12 cellular contexts compared by ENCODE assay signal in genomic region chr6:16355699-16356481, GRCh38.
A peak's percentile ranks its signal among the peaks of the same experiment; 100 is the strongest.
DNase-seq lines count a peak whose midpoint lies in the region; ATAC-seq and TF ChIP-seq lines count a peak whose summit lies in the region.
"Had no signal": no experiment of that assay in that cellular context is flagged by ENCODE, and none has a peak within 500 bp of the region (broad histone marks: within the 10 kb centered on the region; RNA-seq: fewer than 3 reads in every experiment).

No MANE protein-coding gene starts in this region.

- no peak for TF ChIP-seq CTCF in fibroblast of villous mesenchyme (IDR thresholded peaks at IDR 0.05; ENCODE audit: insufficient read depth, low read depth, low read length)

- POLR2A ChIA-PET in activated naive CD8-positive, alpha-beta T cell treated with anti-CD3 and anti-CD28 coated beads, Interleukin-2, amount 10 ng/mL, durations not matched to agents 7 days and 5 days (lab: Charles Lee): no interaction called here

- DNase-seq in activated naive CD8-positive, alpha-beta T cell treated with anti-CD3 and anti-CD28 coated beads, Interleukin-2, amount 10 ng/mL, durations not matched to agents 7 days and 5 days: no peak
- no peak for DNase-seq in activated naive CD8-positive, alpha-beta T cell treated with anti-CD3 and anti-CD28 coated beads for 36 hours
- DNase-seq in activated T-helper 2 cell treated with anti-CD3 and anti-CD28 coated beads, Interferon-gamma antibody, Interleukin-2, Interleukin-4, amounts not matched to agents 10 μg/mL and 5 μg/mL and 100 μg/mL, durations not matched to agents 14 hours and 24 hours and 36 hours (ENCODE audit: low spot score): no peak
- DNase-seq in fibroblast of villous mesenchyme (ENCODE audit: low read depth) (peak; percentile 62), pons (ENCODE audit: low spot score) (no peak), head of caudate nucleus (no peak)
- DNase-seq: DMS79 treated with DMSO at 0.1 percent for 48 hours, KG1, NCI-H187, ovary had no signal

- intact Hi-C loops in activated T-helper 2 cell treated with anti-CD3 and anti-CD28 coated beads, Interferon-gamma antibody, Interleukin-2, Interleukin-4, amounts not matched to agents 10 μg/mL and 5 μg/mL and 100 μg/mL, durations not matched to agents 14 hours and 24 hours and 36 hours (cut with micrococcal nuclease): no loop called here
- intact Hi-C loops in head of caudate nucleus (cut with DNase I): no loop called here

- no peaks in the 10 kb centered on the region for H3K9me3 Mint-ChIP-seq in activated naive CD8-positive, alpha-beta T cell treated with anti-CD3 and anti-CD28 coated beads, Interleukin-2, amount 10 ng/mL, durations not matched to agents 7 days and 5 days
- no peaks in the 10 kb centered on the region for H3K9me3 Mint-ChIP-seq in activated naive CD8-positive, alpha-beta T cell treated with anti-CD3 and anti-CD28 coated beads for 36 hours
- H3K9me3 Mint-ChIP-seq in activated T-helper 2 cell treated with anti-CD3 and anti-CD28 coated beads, Interferon-gamma antibody, Interleukin-2, Interleukin-4, amounts not matched to agents 10 μg/mL and 5 μg/mL and 100 μg/mL, durations not matched to agents 14 hours and 24 hours and 36 hours: no peaks in the 10 kb centered on the region

- H3K4me3 Mint-ChIP-seq in activated naive CD8-positive, alpha-beta T cell treated with anti-CD3 and anti-CD28 coated beads, Interleukin-2, amount 10 ng/mL, durations not matched to agents 7 days and 5 days: no peak overlapping the region
- H3K4me3 Mint-ChIP-seq in activated naive CD8-positive, alpha-beta T cell treated with anti-CD3 and anti-CD28 coated beads for 36 hours: no peak overlapping the region
- H3K4me3 Mint-ChIP-seq in activated T-helper 2 cell treated with anti-CD3 and anti-CD28 coated beads, Interferon-gamma antibody, Interleukin-2, Interleukin-4, amounts not matched to agents 10 μg/mL and 5 μg/mL and 100 μg/mL, durations not matched to agents 14 hours and 24 hours and 36 hours (ENCODE audit: low read depth): no peak overlapping the region

- ATAC-seq in activated naive CD8-positive, alpha-beta T cell treated with anti-CD3 and anti-CD28 coated beads, Interleukin-2, amount 10 ng/mL, durations not matched to agents 7 days and 5 days (ENCODE audit: low read depth): no peak
- ATAC-seq in GM18868 (IDR thresholded peaks at IDR 0.05; ENCODE audit: unreplicated experiment): no peak
- no peak for ATAC-seq in HG03378 (IDR thresholded peaks at IDR 0.05; ENCODE audit: unreplicated experiment)

- peak overlapping the region; percentile 8 for H3K27ac Mint-ChIP-seq in activated naive CD8-positive, alpha-beta T cell treated with anti-CD3 and anti-CD28 coated beads, Interleukin-2, amount 10 ng/mL, durations not matched to agents 7 days and 5 days
- no peak overlapping the region for H3K27ac Mint-ChIP-seq in activated naive CD8-positive, alpha-beta T cell treated with anti-CD3 and anti-CD28 coated beads for 36 hours
- H3K27ac Mint-ChIP-seq in activated T-helper 2 cell treated with anti-CD3 and anti-CD28 coated beads, Interferon-gamma antibody, Interleukin-2, Interleukin-4, amounts not matched to agents 10 μg/mL and 5 μg/mL and 100 μg/mL, durations not matched to agents 14 hours and 24 hours and 36 hours: peak overlapping the region; percentile 42

- H3K27me3 Mint-ChIP-seq in activated naive CD8-positive, alpha-beta T cell treated with anti-CD3 and anti-CD28 coated beads, Interleukin-2, amount 10 ng/mL, durations not matched to agents 7 days and 5 days: no peaks in the 10 kb centered on the region
- H3K27me3 Mint-ChIP-seq in activated naive CD8-positive, alpha-beta T cell treated with anti-CD3 and anti-CD28 coated beads for 36 hours: no peaks in the 10 kb centered on the region
- no peaks in the 10 kb centered on the region for H3K27me3 Mint-ChIP-seq in activated T-helper 2 cell treated with anti-CD3 and anti-CD28 coated beads, Interferon-gamma antibody, Interleukin-2, Interleukin-4, amounts not matched to agents 10 μg/mL and 5 μg/mL and 100 μg/mL, durations not matched to agents 14 hours and 24 hours and 36 hours (ENCODE audit: low read depth)

- no peaks in the 10 kb centered on the region for H3K36me3 Mint-ChIP-seq in activated naive CD8-positive, alpha-beta T cell treated with anti-CD3 and anti-CD28 coated beads, Interleukin-2, amount 10 ng/mL, durations not matched to agents 7 days and 5 days
- peaks cover 3% of the 10 kb centered on the region for H3K36me3 Mint-ChIP-seq in activated naive CD8-positive, alpha-beta T cell treated with anti-CD3 and anti-CD28 coated beads for 36 hours
- H3K36me3 Mint-ChIP-seq in activated T-helper 2 cell treated with anti-CD3 and anti-CD28 coated beads, Interferon-gamma antibody, Interleukin-2, Interleukin-4, amounts not matched to agents 10 μg/mL and 5 μg/mL and 100 μg/mL, durations not matched to agents 14 hours and 24 hours and 36 hours (ENCODE audit: low read depth): no peaks in the 10 kb centered on the region

- no peak overlapping the region for H3K4me3 ChIP-seq in fibroblast of villous mesenchyme (ENCODE audit: low read depth, low read length)
- H3K4me3 ChIP-seq: ovary had no signal

- peaks cover 2% of the 10 kb centered on the region for H3K4me1 Mint-ChIP-seq in activated naive CD8-positive, alpha-beta T cell treated with anti-CD3 and anti-CD28 coated beads, Interleukin-2, amount 10 ng/mL, durations not matched to agents 7 days and 5 days
- peaks cover 5% of the 10 kb centered on the region for H3K4me1 Mint-ChIP-seq in activated naive CD8-positive, alpha-beta T cell treated with anti-CD3 and anti-CD28 coated beads for 36 hours
- peaks cover 7% of the 10 kb centered on the region for H3K4me1 Mint-ChIP-seq in activated T-helper 2 cell treated with anti-CD3 and anti-CD28 coated beads, Interferon-gamma antibody, Interleukin-2, Interleukin-4, amounts not matched to agents 10 μg/mL and 5 μg/mL and 100 μg/mL, durations not matched to agents 14 hours and 24 hours and 36 hours (ENCODE audit: low read depth)
